ENCODE assay signal across 8 cellular contexts in the genomic region with DNA sequence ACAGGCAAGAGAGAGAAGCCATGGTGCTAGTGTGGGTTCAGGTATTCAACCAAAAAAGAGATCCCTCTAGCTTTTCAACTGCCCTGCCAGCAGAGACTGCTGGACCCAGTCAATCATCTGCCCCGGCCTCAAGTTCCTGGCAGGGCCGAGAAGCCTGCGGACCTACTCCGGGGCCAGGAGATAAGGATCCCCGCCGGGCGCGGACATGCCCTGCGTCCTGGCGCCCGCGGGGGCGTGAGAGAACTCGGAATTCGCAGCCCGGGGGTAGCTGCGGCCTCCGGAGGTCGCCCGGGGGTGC. TPM values are rescaled to one million over a fixed set of nuclear protein-coding genes. Genes with fewer than 3 reads are reported as not detected.
A peak's percentile ranks its signal among the peaks of the same experiment; 100 is the strongest.
DNase-seq lines count a peak whose midpoint lies in the region; ATAC-seq and TF ChIP-seq lines count a peak whose summit lies in the region.

No MANE protein-coding gene starts in this region.

- peak overlapping the region; percentile 78 for H3K4me3 ChIP-seq in left ventricle myocardium inferior
- H3K4me3 ChIP-seq in retinal pigment epithelial cell (ENCODE audit: low read length) = peak overlapping the region; percentile 73

- H3K27me3 ChIP-seq in left ventricle myocardium inferior (ENCODE audit: low read depth) = no peaks in the 10 kb centered on the region

- peak overlapping the region; percentile 96 for H3K27ac Mint-ChIP-seq in HFFc6
- no peak overlapping the region for H3K27ac Mint-ChIP-seq in activated T-helper 17 cell treated with anti-CD3 and anti-CD28 coated beads, Interleukin-2, amount 50 U/mL, for 72 hours

- intact Hi-C loops in left ventricle myocardium inferior (cut with micrococcal nuclease) = no loop called here

- peaks cover 65% of the 10 kb centered on the region for H3K4me1 Mint-ChIP-seq in HFFc6 (ENCODE audit: low read depth)
- H3K4me1 Mint-ChIP-seq in activated T-helper 17 cell treated with anti-CD3 and anti-CD28 coated beads, Interleukin-2, amount 50 U/mL, for 72 hours = no peaks in the 10 kb centered on the region

- H3K9me3 ChIP-seq in left ventricle myocardium inferior (replicated peaks) = no peaks in the 10 kb centered on the region

- peaks cover 17% of the 10 kb centered on the region for H3K36me3 Mint-ChIP-seq in HFFc6 (ENCODE audit: low read depth)
- H3K36me3 Mint-ChIP-seq in activated T-helper 17 cell treated with anti-CD3 and anti-CD28 coated beads, Interleukin-2, amount 50 U/mL, for 72 hours (ENCODE audit: low read depth) = no peaks in the 10 kb centered on the region

- DNase-seq in HFFc6 = no peak
- peak; percentile 39 for DNase-seq in left ventricle myocardium inferior
- no peak for DNase-seq in retinal pigment epithelial cell (ENCODE audit: low read depth)
- DNase-seq in NCI-H146 (lab: John Stamatoyannopoulos, UW) = no peak

- no peaks in the 10 kb centered on the region for H3K9me3 Mint-ChIP-seq in HFFc6
- H3K9me3 Mint-ChIP-seq in activated T-helper 17 cell treated with anti-CD3 and anti-CD28 coated beads, Interleukin-2, amount 50 U/mL, for 72 hours = peaks cover 1% of the 10 kb centered on the region

- peak; percentile 13 for TF ChIP-seq CTCF in HFFc6 (IDR thresholded peaks at IDR 0.05)
- no peak for TF ChIP-seq CTCF in left ventricle myocardium inferior (IDR thresholded peaks at IDR 0.05; ENCODE audit: borderline replicate concordance)
- TF ChIP-seq CTCF in retinal pigment epithelial cell (conservative IDR thresholded peaks at IDR 0.05; ENCODE audit: low read depth, low read length) = no peak

- peak overlapping the region; percentile 98 for H3K4me3 Mint-ChIP-seq in HFFc6
- peak overlapping the region; percentile 69 for H3K4me3 Mint-ChIP-seq in activated T-helper 17 cell treated with anti-CD3 and anti-CD28 coated beads, Interleukin-2, amount 50 U/mL, for 72 hours

- H3K27me3 Mint-ChIP-seq in HFFc6 (ENCODE audit: insufficient read depth) = no peaks in the 10 kb centered on the region; the same call in 1 of the 2 replicates
- H3K27me3 Mint-ChIP-seq in activated T-helper 17 cell treated with anti-CD3 and anti-CD28 coated beads, Interleukin-2, amount 50 U/mL, for 72 hours = peaks cover 72% of the 10 kb centered on the region

- H3K36me3 ChIP-seq in left ventricle myocardium inferior = no peaks in the 10 kb centered on the region

- H3K27ac ChIP-seq in left ventricle myocardium inferior (replicated peaks) = peak overlapping the region; percentile 89

- H3K4me1 ChIP-seq in left ventricle myocardium inferior = peaks cover 49% of the 10 kb centered on the region

- no peak for ATAC-seq in activated T-helper 17 cell treated with anti-CD3 and anti-CD28 coated beads, Interleukin-2, amount 50 U/mL, for 72 hours (replicated peaks)
- ATAC-seq in GM21717 (IDR thresholded peaks at IDR 0.05; ENCODE audit: unreplicated experiment) (no peak), HG02678 (IDR thresholded peaks at IDR 0.05; ENCODE audit: unreplicated experiment) (no peak), HG03025 (IDR thresholded peaks at IDR 0.05; ENCODE audit: low FRiP score, unreplicated experiment) (no peak)

RNA-seq across cellular contexts. Expression of a gene that starts 0.8 kb away (rescaled TPM):
- total RNA-seq in HFFc6 (2021; fragmentation: NEBNext Ultra II Directional; extraction: Animal tissue kit (Norgen Biotek cat#: 25700)) = 10 to 100 TPM; 21.1 to 30.5 (median 22.4) TPM
- under 1 TPM in 1 of 2 donors, not detected in 1; 0.06 TPM for total RNA-seq in activated T-helper 17 cell treated with anti-CD3 and anti-CD28 coated beads, Interleukin-2, amount 50 U/mL, for 72 hours
- total RNA-seq in left ventricle myocardium inferior = 36.6 TPM

Comparison
In these comparisons a context has a peak if more than half of its experiments do, and no peak if none do; other contexts are left out.
1. RNA of a gene that starts 0.8 kb away (total RNA-seq): 36.6 TPM in left ventricle myocardium inferior (single experiment) and 21.1 to 30.5 TPM in HFFc6; 0.06 TPM in activated T-helper 17 cell treated with anti-CD3 and anti-CD28 coated beads, Interleukin-2, amount 50 U/mL, for 72 hours; every median in the first group is over 10 times any median in the second.